ENCODE assay signal across 11 cellular contexts in genomic region chr2:27119330-27119670, GRCh38. TPM values are rescaled to one million over a fixed set of nuclear protein-coding genes. Genes with fewer than 3 reads are reported as not detected.
DNase-seq lines count a peak whose midpoint lies in the region; ATAC-seq and TF ChIP-seq lines count a peak whose summit lies in the region.
"Not testable (repeated sequence)": the region's sequence is repeated elsewhere in the genome, so short reads cannot be mapped to it uniquely, and the experiment has no call there.
"Had no signal": no experiment of that assay in that cellular context is flagged by ENCODE, and none has a peak within 500 bp of the region (broad histone marks: within the 10 kb centered on the region; RNA-seq: fewer than 3 reads in every experiment).

No MANE protein-coding gene starts in this region.

- H3K4me1 ChIP-seq in H9 (ENCODE audit: insufficient read depth, low read length); iPS DF 6.9 (ENCODE audit: control insufficient read depth, insufficient read depth, low read length); smooth muscle cell (ENCODE audit: low read depth): not testable (repeated sequence)
- H3K4me1 ChIP-seq in duodenal mucosa (ENCODE audit: control insufficient read depth in 1 of 2, insufficient read depth in 2 of 2, low read length in 2 of 2): peaks cover 9 to 25% of the 10 kb centered on the region in 2 donors

- not testable (repeated sequence) for H3K27ac Mint-ChIP-seq in H9; activated naive CD4-positive, alpha-beta T cell treated with anti-CD3 and anti-CD28 coated beads, Interleukin-2, amount 10 ng/mL, durations not matched to agents 7 days and 5 days; natural killer cell treated with Interleukin-12 subunit alpha and Interleukin-12 subunit beta and Interleukin-15 and Interleukin-18, amount 100 ng/mL, for 72 hours

- H3K79me1 ChIP-seq in H9 (ENCODE audit: insufficient read depth, low read depth, low read length, poor library complexity, severe bottlenecking): not testable (repeated sequence)

- H3K4me2 ChIP-seq in H9 (ENCODE audit: insufficient read depth, insufficient read length, low read length) (peak overlapping the region; percentile 41), smooth muscle cell (peak overlapping the region; percentile 85)

- H3K23ac ChIP-seq in H9 (ENCODE audit: insufficient read length, low read depth, low read length): not testable (repeated sequence)

- not testable (repeated sequence) for H3K9me3 ChIP-seq in AG04450 (ENCODE audit: control insufficient read depth, insufficient read depth, low read length); H9 (ENCODE audit: control insufficient read depth, low read depth, low read length); SK-N-MC (ENCODE audit: low read depth, low read length); duodenal mucosa (ENCODE audit: control insufficient read depth in 1 of 2, low read length in 2 of 2); iPS DF 6.9 (ENCODE audit: control insufficient read depth, insufficient read depth, low read length); smooth muscle cell (replicated peaks; ENCODE audit: low read depth)

- not testable (repeated sequence) for H4K20me1 ChIP-seq in H9 (ENCODE audit: control insufficient read depth, insufficient read depth, insufficient read length); smooth muscle cell (ENCODE audit: low read depth)

- no CpG with 5 or more reads among the region's 8 CpGs for WGBS in H9 (ENCODE audit: extremely low coverage, insufficient read length, low lambda C conversion rate)
- WGBS in iPS DF 6.9 (ENCODE audit: insufficient coverage, insufficient read length): no CpG with 5 or more reads among the region's 8 CpGs
- 88% methylated on average over 8 of the region's 8 CpGs for WGBS in smooth muscle cell (ENCODE audit: low lambda C conversion rate)

- peak overlapping the region; percentile 50 for H3K4me3 ChIP-seq in AG04450 (ENCODE audit: low read depth, low read length)
- peak overlapping the region; percentile 91 for H3K4me3 ChIP-seq in SK-N-MC
- H3K4me3 ChIP-seq in duodenal mucosa (ENCODE audit: low read depth in 1 of 2, low read length in 2 of 2): peak overlapping the region; percentile 64 to 75
- H3K4me3 ChIP-seq in iPS DF 6.9 (ENCODE audit: low read length): peak overlapping the region; percentile 34; the same call in 1 of the 2 replicates
- H3K4me3 ChIP-seq in smooth muscle cell: peak overlapping the region; percentile 42

- not testable (repeated sequence) for H3K9me3 Mint-ChIP-seq in H9; activated naive CD4-positive, alpha-beta T cell treated with anti-CD3 and anti-CD28 coated beads, Interleukin-2, amount 10 ng/mL, durations not matched to agents 7 days and 5 days; natural killer cell treated with Interleukin-12 subunit alpha and Interleukin-12 subunit beta and Interleukin-15 and Interleukin-18, amount 100 ng/mL, for 72 hours

- not testable (repeated sequence) for H2BK20ac ChIP-seq in H9 (ENCODE audit: low read depth, low read length, poor library complexity, severe bottlenecking)

- H2BK120ac ChIP-seq in H9 (ENCODE audit: low read depth, low read length, poor library complexity, severe bottlenecking): not testable (repeated sequence)

- not testable (repeated sequence) for H2AK5ac ChIP-seq in H9 (ENCODE audit: insufficient read length, low read length)

- not testable (repeated sequence) for DNase-seq in AG04450 (ENCODE audit: low read depth, low spot score); H9; SK-N-MC (ENCODE audit: low read depth, low spot score); activated naive CD4-positive, alpha-beta T cell treated with anti-CD3 and anti-CD28 coated beads, Interleukin-2, amount 10 ng/mL, durations not matched to agents 7 days and 5 days; iPS DF 6.9 (ENCODE audit: low read depth, low spot score); smooth muscle cell (lab: John Stamatoyannopoulos, UW; ENCODE audit: unreplicated experiment)
- peak; percentile 41 for DNase-seq in natural killer cell treated with Interleukin-12 subunit alpha and Interleukin-12 subunit beta and Interleukin-15 and Interleukin-18, amount 100 ng/mL, for 72 hours (ENCODE audit: low spot score)

- not testable (repeated sequence) for ATAC-seq in natural killer cell treated with Interleukin-12 subunit alpha and Interleukin-12 subunit beta and Interleukin-15 and Interleukin-18, amount 100 ng/mL, for 72 hours

- not testable (repeated sequence) for H4K91ac ChIP-seq in H9 (ENCODE audit: insufficient read length, low read depth, low read length)

- peaks cover 15 to 20% of the 10 kb centered on the region in 2 experiments for H3K4me1 Mint-ChIP-seq in H9
- H3K4me1 Mint-ChIP-seq in activated naive CD4-positive, alpha-beta T cell treated with anti-CD3 and anti-CD28 coated beads, Interleukin-2, amount 10 ng/mL, durations not matched to agents 7 days and 5 days: peaks cover 22% of the 10 kb centered on the region
- peaks cover 11 to 22% of the 10 kb centered on the region in 2 donors for H3K4me1 Mint-ChIP-seq in natural killer cell treated with Interleukin-12 subunit alpha and Interleukin-12 subunit beta and Interleukin-15 and Interleukin-18, amount 100 ng/mL, for 72 hours (ENCODE audit: low read depth in 2 of 2)

- peaks cover 11% of the 10 kb centered on the region for H3K23me2 ChIP-seq in H9 (ENCODE audit: insufficient read length, low read depth, low read length, poor library complexity, severe bottlenecking)

- not testable (repeated sequence) for H3T11ph ChIP-seq in H9 (ENCODE audit: low read length)

- not testable (repeated sequence) for H3F3A ChIP-seq in smooth muscle cell (ENCODE audit: low read depth)

- peak overlapping the region; percentile 67 to 83 for H3K4me3 Mint-ChIP-seq in H9
- peak overlapping the region; percentile 77 for H3K4me3 Mint-ChIP-seq in activated naive CD4-positive, alpha-beta T cell treated with anti-CD3 and anti-CD28 coated beads, Interleukin-2, amount 10 ng/mL, durations not matched to agents 7 days and 5 days
- H3K4me3 Mint-ChIP-seq in natural killer cell treated with Interleukin-12 subunit alpha and Interleukin-12 subunit beta and Interleukin-15 and Interleukin-18, amount 100 ng/mL, for 72 hours: peak overlapping the region; percentile 50

- H2BK5ac ChIP-seq in H9 (ENCODE audit: insufficient read length, low read length): not testable (repeated sequence)

- POLR2A ChIA-PET in AG04450 (lab: Yijun Ruan, JAX): not testable (repeated sequence)

- H3K56ac ChIP-seq in H9 (ENCODE audit: insufficient read length, low read depth, low read length): not testable (repeated sequence)

- H3K9ac ChIP-seq in H9 (ENCODE audit: extremely low read depth, insufficient read length, low read length); SK-N-MC (ENCODE audit: insufficient read length); duodenal mucosa (ENCODE audit: low read depth in 1 of 2, low read length in 2 of 2); smooth muscle cell (ENCODE audit: low read depth): not testable (repeated sequence)

- H2BK15ac ChIP-seq in H9 (ENCODE audit: low read depth, low read length): not testable (repeated sequence)

- H3K18ac ChIP-seq in H9 (ENCODE audit: insufficient read length, low read depth, low read length): not testable (repeated sequence)

- not testable (repeated sequence) for H3K14ac ChIP-seq in H9 (ENCODE audit: insufficient read depth, low read length)

- H3K27me3 ChIP-seq in AG04450 (ENCODE audit: control insufficient read depth, insufficient read depth, low read length) (peaks cover 53% of the 10 kb centered on the region), H9 (ENCODE audit: insufficient read depth, low read length) (peaks cover 14% of the 10 kb centered on the region; the same call in 1 of the 2 replicates), duodenal mucosa (ENCODE audit: control insufficient read depth in 1 of 2, insufficient read depth in 2 of 2, low read length in 2 of 2) (peaks cover 12% of the 10 kb centered on the region in 2 donors), iPS DF 6.9 (ENCODE audit: control insufficient read depth, insufficient read depth, low read length) (peaks cover 11% of the 10 kb centered on the region), smooth muscle cell (ENCODE audit: low read depth) (peaks cover 71% of the 10 kb centered on the region)

- CTCF ChIA-PET in AG04450 (lab: Charles Lee): interaction anchor here (0.6 kb wide), 1 partner anchor 13 kb away, joined by 4 read pairs; no protein-coding TSS in a partner anchor
- CTCF ChIA-PET in activated naive CD4-positive, alpha-beta T cell treated with anti-CD3 and anti-CD28 coated beads, Interleukin-2, amount 10 ng/mL, durations not matched to agents 7 days and 5 days (lab: Charles Lee): not testable (repeated sequence)

- not testable (repeated sequence) for H2AFZ ChIP-seq in H9 (ENCODE audit: low read length); smooth muscle cell (ENCODE audit: low read depth)

- not testable (repeated sequence) for H4K8ac ChIP-seq in H9 (replicated peaks; ENCODE audit: insufficient read length, low read depth, low read length)

- not testable (repeated sequence) for H3K79me2 ChIP-seq in H9 (ENCODE audit: insufficient read depth, low read length); smooth muscle cell (ENCODE audit: low read depth)

- H3K36me3 ChIP-seq in SK-N-MC (ENCODE audit: insufficient read depth, low read length); duodenal mucosa (ENCODE audit: control insufficient read depth in 1 of 2, insufficient read depth in 2 of 2, low read length in 2 of 2); iPS DF 6.9 (ENCODE audit: control insufficient read depth, insufficient read depth, low read length); smooth muscle cell (ENCODE audit: low read depth): not testable (repeated sequence)

- not testable (repeated sequence) for TF ChIP-seq CTCF in AG04450 (IDR thresholded peaks at IDR 0.05; ENCODE audit: low read depth, low read length); H9 (conservative IDR thresholded peaks at IDR 0.05); smooth muscle cell (IDR thresholded peaks at IDR 0.05; ENCODE audit: borderline replicate concordance, insufficient read depth, poor library complexity, severe bottlenecking)

- not testable (repeated sequence) for H2BK12ac ChIP-seq in H9 (ENCODE audit: insufficient read length, low read depth, low read length)

- not testable (repeated sequence) for H3K27ac ChIP-seq in AG04450 (ENCODE audit: low read depth, low read length); H9 (ENCODE audit: insufficient read length, low read depth, low read length); SK-N-MC; duodenal mucosa (ENCODE audit: low read depth, low read length); iPS DF 6.9 (ENCODE audit: low read length); smooth muscle cell (ENCODE audit: low read depth)

- not testable (repeated sequence) for H4K5ac ChIP-seq in H9 (ENCODE audit: insufficient read length, low read depth, low read length)

- H3K27me3 Mint-ChIP-seq in H9 (ENCODE audit: low read depth): peaks cover 68% of the 10 kb centered on the region
- peaks cover 72% of the 10 kb centered on the region for H3K27me3 Mint-ChIP-seq in activated naive CD4-positive, alpha-beta T cell treated with anti-CD3 and anti-CD28 coated beads, Interleukin-2, amount 10 ng/mL, durations not matched to agents 7 days and 5 days
- H3K27me3 Mint-ChIP-seq in natural killer cell treated with Interleukin-12 subunit alpha and Interleukin-12 subunit beta and Interleukin-15 and Interleukin-18, amount 100 ng/mL, for 72 hours: peaks cover 19 to 22% of the 10 kb centered on the region in 2 donors

- H3K36me3 Mint-ChIP-seq in H9 (ENCODE audit: insufficient read depth in 1 of 3, low read depth in 3 of 3); activated naive CD4-positive, alpha-beta T cell treated with anti-CD3 and anti-CD28 coated beads, Interleukin-2, amount 10 ng/mL, durations not matched to agents 7 days and 5 days; natural killer cell treated with Interleukin-12 subunit alpha and Interleukin-12 subunit beta and Interleukin-15 and Interleukin-18, amount 100 ng/mL, for 72 hours: not testable (repeated sequence)

- not testable (repeated sequence) for H3K4ac ChIP-seq in H9 (ENCODE audit: low read depth, low read length)

RNA-seq across cellular contexts. Expression of gene CGREF1, which starts 0.4 kb away (rescaled TPM):
- 0.71 and 0.74 TPM in 2 replicates for polyA plus RNA-seq in AG04450 (2011; rRNA removed)
- 0.26 and 0.28 TPM in 2 replicates for polyA minus RNA-seq in AG04450 (2011; rRNA and poly(A)+ RNA removed)
- 1.4 and 2.1 TPM in 2 replicates for total RNA-seq in H9 (2021)
- total RNA-seq in natural killer cell treated with Interleukin-12 subunit alpha and Interleukin-12 subunit beta and Interleukin-15 and Interleukin-18, amount 100 ng/mL, for 72 hours: 1 to 10 TPM in 1 of 2 donors, under 1 TPM in 1; 0.36 to 1.4 TPM
- total RNA-seq in smooth muscle cell: 0.27 TPM in 1 of 2 replicates, not detected in the other
- polyA plus RNA-seq in smooth muscle cell: 0.85 and 0.97 TPM in 2 replicates
- total RNA-seq: SJCRH30 had no signal

RNA-seq across cellular contexts. Expression of gene ABHD1, which starts 4.3 kb away (rescaled TPM):
- polyA plus RNA-seq in AG04450 (2011; rRNA removed): 0.10 TPM in 1 of 2 replicates, not detected in the other
- 0.60 TPM in 1 of 2 replicates, not detected in the other for polyA minus RNA-seq in AG04450 (2011; rRNA and poly(A)+ RNA removed)
- 0.31 and 0.61 TPM in 2 replicates for total RNA-seq in H9 (2021)
- under 1 TPM in 1 of 2 donors, not detected in 1; 0.25 TPM for total RNA-seq in natural killer cell treated with Interleukin-12 subunit alpha and Interleukin-12 subunit beta and Interleukin-15 and Interleukin-18, amount 100 ng/mL, for 72 hours
- not detected in 2 replicates for total RNA-seq in smooth muscle cell
- polyA plus RNA-seq in smooth muscle cell: 0.13 TPM in 1 of 2 replicates, not detected in the other
- total RNA-seq: SJCRH30 had no signal

RNA-seq across cellular contexts. Expression of gene PREB, which starts 15.1 kb away (rescaled TPM):
- polyA plus RNA-seq in AG04450 (2011; rRNA removed) (44.9 and 57.3 TPM in 2 replicates), smooth muscle cell (62.6 and 78.5 TPM in 2 replicates)
- polyA minus RNA-seq in AG04450 (2011; rRNA and poly(A)+ RNA removed): 38.7 and 46.8 TPM in 2 replicates
- total RNA-seq in H9 (2021) (43.6 and 45.6 TPM in 2 replicates), smooth muscle cell (44.9 and 53.2 TPM in 2 replicates)
- 100 to 1,000 TPM in 1 of 2 donors, 10 to 100 TPM in 1; 91.6 to 109 TPM for total RNA-seq in natural killer cell treated with Interleukin-12 subunit alpha and Interleukin-12 subunit beta and Interleukin-15 and Interleukin-18, amount 100 ng/mL, for 72 hours

RNA-seq across cellular contexts. Expression of gene PRR30, which starts 19.9 kb away (rescaled TPM):
- polyA plus RNA-seq in AG04450 (2011; rRNA removed) (not detected in 2 replicates), smooth muscle cell (not detected in 2 replicates)
- polyA minus RNA-seq in AG04450 (2011; rRNA and poly(A)+ RNA removed): not detected in 2 replicates
- total RNA-seq in H9 (2021) (not detected in 2 replicates), smooth muscle cell (not detected in 2 replicates)
- not detected for total RNA-seq in natural killer cell treated with Interleukin-12 subunit alpha and Interleukin-12 subunit beta and Interleukin-15 and Interleukin-18, amount 100 ng/mL, for 72 hours
- total RNA-seq: Daoy, mucosa of descending colon, SJCRH30 had no signal

RNA-seq across cellular contexts. Expression of gene TCF23, which starts 29.5 kb away (rescaled TPM):
- polyA plus RNA-seq in AG04450 (2011; rRNA removed): not detected in 2 replicates
- not detected in 2 replicates for polyA minus RNA-seq in AG04450 (2011; rRNA and poly(A)+ RNA removed)
- total RNA-seq in H9 (2021): not detected in 2 replicates
- not detected for total RNA-seq in natural killer cell treated with Interleukin-12 subunit alpha and Interleukin-12 subunit beta and Interleukin-15 and Interleukin-18, amount 100 ng/mL, for 72 hours
- not detected in 2 replicates for total RNA-seq in smooth muscle cell
- polyA plus RNA-seq in smooth muscle cell: not detected in 2 replicates
- total RNA-seq: Daoy, SJCRH30 had no signal

Comparison
In these comparisons a context has a peak if more than half of its experiments do, and no peak if none do; other contexts are left out.
1. H3K4me3 ChIP-seq: peak in every context shown above with its lines; median percentile 91 in SK-N-MC; 70 in duodenal mucosa; 50 in AG04450; 42 in smooth muscle cell; 34 in iPS DF 6.9.